Comparison of ENCODE assay signal across 28 cellular contexts in genomic region chr1:227583354-227583753, GRCh38.
"Had no signal": no experiment of that assay in that cellular context is flagged by ENCODE, and none has a peak within 500 bp of the region (broad histone marks: within the 10 kb centered on the region; RNA-seq: fewer than 3 reads in every experiment).

No MANE protein-coding gene starts in this region.

- H3K36me3 ChIP-seq: ovary, uterus had no signal

- H3K9ac ChIP-seq: neural progenitor cell, parathyroid adenoma had no signal

- H3K27me3 ChIP-seq: neural progenitor cell, ovary, spleen, suprapubic skin, testis, tibial artery, transverse colon, upper lobe of right lung, uterus had no signal

- H3K4me1 ChIP-seq: parathyroid adenoma, psoas muscle, spleen, suprapubic skin, testis, tibial artery, transverse colon, upper lobe of right lung, uterus had no signal

- H3K9me3 ChIP-seq: testis, uterus had no signal

- H3K4me2 ChIP-seq: neural progenitor cell, smooth muscle cell had no signal

- DNase-seq: natural killer cell; occipital lobe; ovary; posterior cingulate gyrus; psoas muscle; right cardiac atrium; spleen; stimulated activated CD4-positive, alpha-beta T cell treated with anti-CD3 and anti-CD28 coated beads, Interleukin-12 subunit alpha, Interleukin-12 subunit beta, amount 100 ng/mL, for 4 hours; stimulated activated CD4-positive, alpha-beta T cell treated with anti-CD3 and anti-CD28 coated beads, Interleukin-1b, Interleukin-23, amount 100 ng/mL, for 48 hours; stimulated activated CD4-positive, alpha-beta T cell treated with anti-CD3 and anti-CD28 coated beads, Interleukin-4, amount 100 ng/mL, for 1 hour; stimulated activated CD4-positive, alpha-beta T cell treated with anti-CD3 and anti-CD28 coated beads, Interleukin-4, amount 100 ng/mL, for 4 hours; stimulated activated CD8-positive, alpha-beta memory T cell treated with anti-CD3 and anti-CD28 coated beads, Interleukin-4, amount 100 ng/mL, for 48 hours; stimulated activated naive CD4-positive, alpha-beta T cell; stimulated activated naive CD8-positive, alpha-beta T cell treated with anti-CD3 and anti-CD28 coated beads, Interleukin-15, amount 100 ng/mL, for 72 hours; stimulated activated naive CD8-positive, alpha-beta T cell treated with anti-CD3 and anti-CD28 coated beads, Interleukin-15, Interleukin-2, amounts not matched to agents 100 U/mL and 50 U/mL, for 24 hours; substantia nigra; testis; tibial artery; transverse colon; upper lobe of right lung; uterus had no signal

- H3K27ac ChIP-seq: neural progenitor cell, ovary, parathyroid adenoma, psoas muscle, skin epidermis, spleen, suprapubic skin, testis, tibial artery, transverse colon, upper lobe of right lung, uterus had no signal

- H3K4me3 ChIP-seq: neural progenitor cell, ovary, psoas muscle, skin epidermis, smooth muscle cell, spleen, suprapubic skin, testis, tibial artery, transverse colon, upper lobe of right lung, uterus had no signal

- H3K79me2 ChIP-seq: parathyroid adenoma had no signal

- H2AFZ ChIP-seq: neural progenitor cell, parathyroid adenoma had no signal

- ATAC-seq: natural killer cell; psoas muscle; right cardiac atrium; sciatic nerve; stimulated activated memory B cell treated with anti-CD40 and anti-IgM and Interleukin-4, amounts not matched to agents 10 μg/mL and 1 μg/mL and 100 μg/mL, for 72 hours; stimulated activated naive CD8-positive, alpha-beta T cell treated with anti-CD3 and anti-CD28 coated beads, Interleukin-15, amount 100 ng/mL, for 72 hours; stimulated activated naive CD8-positive, alpha-beta T cell treated with anti-CD3 and anti-CD28 coated beads, Interleukin-15, Interleukin-2, amounts not matched to agents 100 U/mL and 50 U/mL, for 24 hours; upper lobe of right lung had no signal
